Comparison of ENCODE assay signal across 14 cellular contexts in the genomic region with DNA sequence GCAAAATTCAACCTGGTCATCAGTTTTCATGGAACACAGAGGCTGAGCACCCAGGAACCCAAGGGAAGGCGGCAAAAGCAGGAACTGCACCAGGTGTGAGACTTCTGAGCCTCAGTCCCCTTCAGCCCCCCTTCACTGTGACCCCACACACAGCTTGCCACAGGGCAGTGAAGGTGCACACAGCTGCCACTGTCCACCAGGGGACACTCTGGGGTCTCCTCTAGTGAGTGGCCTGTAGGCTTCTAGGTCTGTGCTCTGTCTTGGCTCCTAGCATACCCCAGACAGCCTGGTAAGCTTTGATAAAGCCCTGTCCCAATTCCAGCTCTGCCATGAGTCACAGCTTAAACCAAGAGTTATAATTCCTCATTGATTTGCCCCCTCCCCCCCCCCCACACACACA. TPM values are rescaled to one million over a fixed set of nuclear protein-coding genes. Genes with fewer than 3 reads are reported as not detected.
A peak's percentile ranks its signal among the peaks of the same experiment; 100 is the strongest.
DNase-seq lines count a peak whose midpoint lies in the region; ATAC-seq, FAIRE-seq and TF ChIP-seq lines count a peak whose summit lies in the region.
"Had no signal": no experiment of that assay in that cellular context is flagged by ENCODE, and none has a peak within 500 bp of the region (broad histone marks: within the 10 kb centered on the region; RNA-seq: fewer than 3 reads in every experiment).

No MANE protein-coding gene starts in this region.

- intact Hi-C loops in PC-3 (cut with micrococcal nuclease) (no loop called here), colonic mucosa (cut with DNase I) (loop anchor here (2.0 kb wide), 1 partner anchor 19 kb away; no protein-coding TSS in a partner anchor)

- CTCF ChIA-PET in PC-3 (lab: Charles Lee) = interaction anchor here (0.9 kb wide), 1 partner anchor 150 kb away, joined by 3 read pairs; no protein-coding TSS in a partner anchor

- H3K27ac ChIP-seq in PC-3 (ENCODE audit: low read length) (no peak overlapping the region), colonic mucosa (no peak overlapping the region)

- ATAC-seq in PC-3 = 0 out of 2 replicates have a peak, but pooled peaks have one; percentile 15
- ATAC-seq in esophagus mucosa = peak; percentile 35

- H3K9me3 ChIP-seq in PC-3 (ENCODE audit: low read length) = no peaks in the 10 kb centered on the region
- no peaks in the 10 kb centered on the region for H3K9me3 ChIP-seq in colonic mucosa
- H3K9me3 ChIP-seq: testis had no signal

- no peaks in the 10 kb centered on the region for H4K20me1 ChIP-seq in PC-3 (ENCODE audit: low read length)

- H3K27me3 Mint-ChIP-seq in nephron progenitor cell (ENCODE audit: low read depth, poor library complexity) = peaks cover 6% of the 10 kb centered on the region

- H3K4me3 Mint-ChIP-seq in nephron progenitor cell = no peak overlapping the region

- BruUV-seq in PC-3 (replicated peaks; lab: Mats Ljungman, UMichigan) = no TSS peak

- TF ChIP-seq CTCF in PC-3 (conservative IDR thresholded peaks at IDR 0.05; ENCODE audit: low read depth, low read length) (0 out of 2 replicates have a peak, but pooled peaks have one; percentile 39), nephron progenitor cell (IDR thresholded peaks at IDR 0.05) (peak; percentile 41), colonic mucosa (IDR thresholded peaks at IDR 0.05) (no peak), D721Med (IDR thresholded peaks at IDR 0.05; ENCODE audit: insufficient read depth, missing control alignments) (no peak)

- H3K4me3 ChIP-seq in PC-3 (ENCODE audit: low read length) (no peak overlapping the region), colonic mucosa (no peak overlapping the region)
- H3K4me3 ChIP-seq: testis had no signal

- no peaks in the 10 kb centered on the region for H3K36me3 Mint-ChIP-seq in nephron progenitor cell (ENCODE audit: low read depth)

- FAIRE-seq in D721Med (lab: Jason Lieb, UNC) = no peak
- FAIRE-seq: endometrium, islet of Langerhans had no signal

- H3K79me2 ChIP-seq in PC-3 (ENCODE audit: low read length) = no peaks in the 10 kb centered on the region

- H3K36me3 ChIP-seq in PC-3 (ENCODE audit: low read depth, low read length) (no peaks in the 10 kb centered on the region), colonic mucosa (no peaks in the 10 kb centered on the region)

- no peak overlapping the region for H3K4me2 ChIP-seq in PC-3 (ENCODE audit: low read length)

- no peak overlapping the region for H2AFZ ChIP-seq in PC-3 (ENCODE audit: low read length)

- DNase-seq in ELR (ENCODE audit: low read depth) (peak; percentile 19), PC-3 (no peak), nephron progenitor cell (no peak), NCI-H146 treated with DMSO at 0.1 percent for 48 hours (lab: John Stamatoyannopoulos, UW; ENCODE audit: unreplicated experiment) (no peak), mesenteric fat pad (ENCODE audit: low spot score) (no peak), colonic mucosa (no peak), D721Med (ENCODE audit: insufficient read length, low spot score) (no peak)
- DNase-seq: DMS79 treated with DMSO at 0.1 percent for 48 hours, KBM-7, NCI-H446, testis had no signal

- H3K4me1 Mint-ChIP-seq in nephron progenitor cell = peaks cover 81% of the 10 kb centered on the region

- H3K27me3 ChIP-seq in PC-3 (ENCODE audit: low read length) (peaks cover 20% of the 10 kb centered on the region; the same call in 1 of the 2 replicates), colonic mucosa (no peaks in the 10 kb centered on the region)
- H3K27me3 ChIP-seq: testis had no signal

- no peaks in the 10 kb centered on the region for H3K9me3 Mint-ChIP-seq in nephron progenitor cell

- no peak overlapping the region for H3K27ac Mint-ChIP-seq in nephron progenitor cell

- POLR2A ChIA-PET in PC-3 (lab: Charles Lee; ENCODE audit: unreplicated experiment) = no interaction called here

- H3K4me1 ChIP-seq in PC-3 (ENCODE audit: insufficient read depth, low read length) (no peaks in the 10 kb centered on the region), colonic mucosa (no peaks in the 10 kb centered on the region)

- no peak overlapping the region for H3K9ac ChIP-seq in PC-3 (ENCODE audit: low read length)
- no peak overlapping the region for H3K9ac ChIP-seq in colonic mucosa (ENCODE audit: low read depth in 2 of 2, low read length in 2 of 2)

- no peaks in the 10 kb centered on the region for H3F3A ChIP-seq in PC-3 (ENCODE audit: low read length, unreplicated experiment)

- H3K9me2 ChIP-seq in PC-3 (replicated peaks; ENCODE audit: low read length) = no peaks in the 10 kb centered on the region

RNA-seq across cellular contexts. Expression of gene KCNH2, which starts 12.1 kb away (rescaled TPM):
- total RNA-seq in PC-3 (2014; rRNA removed) (0.84 and 1.6 TPM in 2 replicates), esophagus mucosa (0.20 TPM), mesenteric fat pad (0.32 TPM), colonic mucosa (1 to 10 TPM; 3.3 to 8.8 TPM)

RNA-seq across cellular contexts. Expression of gene NOS3, which starts 24.8 kb away (rescaled TPM):
- 0.66 and 2.5 TPM in 2 replicates for total RNA-seq in PC-3 (2014; rRNA removed)
- 3.1 TPM for total RNA-seq in esophagus mucosa
- total RNA-seq in mesenteric fat pad = 57.1 TPM
- 1 to 10 TPM; 4.0 to 4.2 TPM for total RNA-seq in colonic mucosa

RNA-seq across cellular contexts. Expression of gene ATG9B, which starts 58.3 kb away (rescaled TPM):
- total RNA-seq in PC-3 (2014; rRNA removed) (1.2 and 1.3 TPM in 2 replicates), esophagus mucosa (16.7 TPM), mesenteric fat pad (not detected), colonic mucosa (1 to 10 TPM in 1 of 2 donors, under 1 TPM in 1; 0.66 to 1.2 TPM)

Comparison
In these comparisons a context has a peak if more than half of its experiments do, and no peak if none do; other contexts are left out.
1. CTCF ChIP-seq: peak in PC-3 (single experiment) and nephron progenitor cell (single experiment); none in colonic mucosa (single experiment) and D721Med (single experiment).
2. RNA of gene NOS3, which starts 24.8 kb away (total RNA-seq): 57.1 TPM in mesenteric fat pad (single experiment); 4.0 to 4.2 TPM in colonic mucosa, 3.1 TPM in esophagus mucosa (single experiment) and 0.66 to 2.5 TPM in PC-3; every median in the first group is over 10 times any median in the second.